In genomic region chr5:51378415-51378777, GRCh38 we compare ENCODE assay signal across 1 cellular context.
TF ChIP-seq lines count a peak whose summit lies in the region.

No MANE protein-coding gene starts in this region.

TF ChIP-seq in SK-N-SH, 30 proteins besides CTCF, POLR2A, EP300 and RAD21 (continued from another document):
- TF ChIP-seq YY1 (IDR thresholded peaks at IDR 0.05; ENCODE audit: low read depth): 0 out of 2 replicates have a peak, but pooled peaks have one; percentile 15
- no peak for TF ChIP-seq ZBTB33 (IDR thresholded peaks at IDR 0.05; ENCODE audit: borderline replicate concordance, low read depth)
- peak; percentile 29 for TF ChIP-seq POLR2AphosphoS5 (IDR thresholded peaks at IDR 0.05; ENCODE audit: low read depth, low read length)
- TF ChIP-seq RXRA (IDR thresholded peaks at IDR 0.05; ENCODE audit: borderline replicate concordance, low read depth): peak; percentile 71; the same call in 1 of the 2 replicates
- no peak for TF ChIP-seq FOXM1 (IDR thresholded peaks at IDR 0.05; ENCODE audit: low read depth)
- no peak for TF ChIP-seq SIN3A (IDR thresholded peaks at IDR 0.05; ENCODE audit: borderline replicate concordance, low read depth, low read length)
- no peak for TF ChIP-seq MEF2A (IDR thresholded peaks at IDR 0.05; ENCODE audit: borderline replicate concordance, low read depth)
- TF ChIP-seq EZH2phosphoT487 (IDR thresholded peaks at IDR 0.05; ENCODE audit: borderline replicate concordance, low read depth): no peak
- TF ChIP-seq NFIC (IDR thresholded peaks at IDR 0.05; ENCODE audit: borderline replicate concordance): no peak; the same call in 1 of the 2 replicates
- TF ChIP-seq USF1 (IDR thresholded peaks at IDR 0.05; ENCODE audit: borderline replicate concordance, low read depth): no peak
- TF ChIP-seq CHD2 (IDR thresholded peaks at IDR 0.05; ENCODE audit: low read length, partially characterized antibody): peak; percentile 78
- TF ChIP-seq SMC3 (IDR thresholded peaks at IDR 0.05; ENCODE audit: low read depth, low read length): no peak
- TF ChIP-seq ELF1 (IDR thresholded peaks at IDR 0.05): no peak
- no peak for TF ChIP-seq FOSL2 (IDR thresholded peaks at IDR 0.05; ENCODE audit: borderline replicate concordance, low read depth)
- no peak for TF ChIP-seq RFX5 (IDR thresholded peaks at IDR 0.05; ENCODE audit: low read length)
- TF ChIP-seq GATA2 (CRISPR knock-in tag; IDR thresholded peaks at IDR 0.05): no peak
- TF ChIP-seq IRF3 (IDR thresholded peaks at IDR 0.05; ENCODE audit: low read depth, low read length): no peak
- TF ChIP-seq MAX (IDR thresholded peaks at IDR 0.05; ENCODE audit: low read depth): no peak; the same call in 1 of the 2 replicates
TF ChIP-seq in SK-N-SH: peak in this region for 6.
